2 cellular contexts compared by ENCODE assay signal in the genomic region with DNA sequence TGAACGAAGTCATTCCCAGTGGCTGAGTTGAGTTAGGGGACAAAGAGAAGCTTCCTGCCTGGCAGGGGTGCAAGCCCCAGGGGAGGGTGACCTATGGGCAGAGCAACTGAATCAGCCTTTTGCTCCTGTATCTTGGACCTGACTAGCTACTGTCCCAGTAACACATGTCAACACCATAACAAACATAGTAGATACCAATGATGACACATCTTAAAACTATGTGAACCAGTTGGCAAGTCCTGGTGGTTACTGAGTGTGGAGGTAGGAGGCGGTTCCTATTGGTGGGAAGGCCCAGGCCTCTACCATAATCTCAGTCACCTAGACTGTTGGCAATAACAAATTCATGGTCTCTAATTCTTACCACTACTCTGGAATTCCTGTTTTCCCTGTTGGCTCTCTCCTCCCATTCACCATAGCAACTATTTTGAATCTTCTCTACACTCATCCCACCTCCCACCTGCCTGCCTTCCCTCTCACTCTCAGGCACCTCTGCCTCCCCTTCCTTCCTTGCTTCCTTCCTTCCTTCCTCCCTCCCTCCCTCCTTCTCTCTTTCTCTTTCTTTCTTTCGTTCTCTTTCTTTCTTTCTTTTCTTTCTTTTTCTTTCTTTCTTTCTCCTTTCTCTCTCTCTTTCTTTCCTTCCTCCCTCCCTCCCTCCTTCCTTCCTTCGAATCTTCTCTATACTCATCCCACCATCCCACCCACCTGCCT.
TF ChIP-seq lines count a peak whose summit lies in the region.

No MANE protein-coding gene starts in this region.

TF ChIP-seq in K562, 482 proteins besides CTCF, POLR2A, EP300 and RAD21 (continued from another document and continues in another):
- TF ChIP-seq, protein P1, sequence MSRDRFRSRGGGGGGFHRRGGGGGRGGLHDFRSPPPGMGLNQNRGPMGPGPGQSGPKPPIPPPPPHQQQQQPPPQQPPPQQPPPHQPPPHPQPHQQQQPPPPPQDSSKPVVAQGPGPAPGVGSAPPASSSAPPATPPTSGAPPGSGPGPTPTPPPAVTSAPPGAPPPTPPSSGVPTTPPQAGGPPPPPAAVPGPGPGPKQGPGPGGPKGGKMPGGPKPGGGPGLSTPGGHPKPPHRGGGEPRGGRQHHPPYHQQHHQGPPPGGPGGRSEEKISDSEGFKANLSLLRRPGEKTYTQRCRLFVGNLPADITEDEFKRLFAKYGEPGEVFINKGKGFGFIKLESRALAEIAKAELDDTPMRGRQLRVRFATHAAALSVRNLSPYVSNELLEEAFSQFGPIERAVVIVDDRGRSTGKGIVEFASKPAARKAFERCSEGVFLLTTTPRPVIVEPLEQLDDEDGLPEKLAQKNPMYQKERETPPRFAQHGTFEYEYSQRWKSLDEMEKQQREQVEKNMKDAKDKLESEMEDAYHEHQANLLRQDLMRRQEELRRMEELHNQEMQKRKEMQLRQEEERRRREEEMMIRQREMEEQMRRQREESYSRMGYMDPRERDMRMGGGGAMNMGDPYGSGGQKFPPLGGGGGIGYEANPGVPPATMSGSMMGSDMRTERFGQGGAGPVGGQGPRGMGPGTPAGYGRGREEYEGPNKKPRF (IDR thresholded peaks at IDR 0.05; ENCODE audit: low read depth, low read length): no peak
- TF ChIP-seq, protein P2, sequence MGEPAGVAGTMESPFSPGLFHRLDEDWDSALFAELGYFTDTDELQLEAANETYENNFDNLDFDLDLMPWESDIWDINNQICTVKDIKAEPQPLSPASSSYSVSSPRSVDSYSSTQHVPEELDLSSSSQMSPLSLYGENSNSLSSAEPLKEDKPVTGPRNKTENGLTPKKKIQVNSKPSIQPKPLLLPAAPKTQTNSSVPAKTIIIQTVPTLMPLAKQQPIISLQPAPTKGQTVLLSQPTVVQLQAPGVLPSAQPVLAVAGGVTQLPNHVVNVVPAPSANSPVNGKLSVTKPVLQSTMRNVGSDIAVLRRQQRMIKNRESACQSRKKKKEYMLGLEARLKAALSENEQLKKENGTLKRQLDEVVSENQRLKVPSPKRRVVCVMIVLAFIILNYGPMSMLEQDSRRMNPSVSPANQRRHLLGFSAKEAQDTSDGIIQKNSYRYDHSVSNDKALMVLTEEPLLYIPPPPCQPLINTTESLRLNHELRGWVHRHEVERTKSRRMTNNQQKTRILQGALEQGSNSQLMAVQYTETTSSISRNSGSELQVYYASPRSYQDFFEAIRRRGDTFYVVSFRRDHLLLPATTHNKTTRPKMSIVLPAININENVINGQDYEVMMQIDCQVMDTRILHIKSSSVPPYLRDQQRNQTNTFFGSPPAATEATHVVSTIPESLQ (CRISPR knock-in tag; IDR thresholded peaks at IDR 0.05): no peak
- peak; percentile 25; the same call in 1 of the 2 replicates for TF ChIP-seq TSC22D4 (tag; IDR thresholded peaks at IDR 0.05)
- no peak for TF ChIP-seq MECOM (CRISPR knock-in tag; IDR thresholded peaks at IDR 0.05)
- TF ChIP-seq POLR2AphosphoS5 (IDR thresholded peaks at IDR 0.05; ENCODE audit: control insufficient read depth, insufficient read depth, low read depth, low read length): no peak
- peak; percentile 85 for TF ChIP-seq FOXJ2 (tag; IDR thresholded peaks at IDR 0.05)
- TF ChIP-seq, protein P3, sequence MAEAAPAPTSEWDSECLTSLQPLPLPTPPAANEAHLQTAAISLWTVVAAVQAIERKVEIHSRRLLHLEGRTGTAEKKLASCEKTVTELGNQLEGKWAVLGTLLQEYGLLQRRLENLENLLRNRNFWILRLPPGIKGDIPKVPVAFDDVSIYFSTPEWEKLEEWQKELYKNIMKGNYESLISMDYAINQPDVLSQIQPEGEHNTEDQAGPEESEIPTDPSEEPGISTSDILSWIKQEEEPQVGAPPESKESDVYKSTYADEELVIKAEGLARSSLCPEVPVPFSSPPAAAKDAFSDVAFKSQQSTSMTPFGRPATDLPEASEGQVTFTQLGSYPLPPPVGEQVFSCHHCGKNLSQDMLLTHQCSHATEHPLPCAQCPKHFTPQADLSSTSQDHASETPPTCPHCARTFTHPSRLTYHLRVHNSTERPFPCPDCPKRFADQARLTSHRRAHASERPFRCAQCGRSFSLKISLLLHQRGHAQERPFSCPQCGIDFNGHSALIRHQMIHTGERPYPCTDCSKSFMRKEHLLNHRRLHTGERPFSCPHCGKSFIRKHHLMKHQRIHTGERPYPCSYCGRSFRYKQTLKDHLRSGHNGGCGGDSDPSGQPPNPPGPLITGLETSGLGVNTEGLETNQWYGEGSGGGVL (CRISPR knock-in tag; IDR thresholded peaks at IDR 0.05): no peak
- TF ChIP-seq, protein P4, sequence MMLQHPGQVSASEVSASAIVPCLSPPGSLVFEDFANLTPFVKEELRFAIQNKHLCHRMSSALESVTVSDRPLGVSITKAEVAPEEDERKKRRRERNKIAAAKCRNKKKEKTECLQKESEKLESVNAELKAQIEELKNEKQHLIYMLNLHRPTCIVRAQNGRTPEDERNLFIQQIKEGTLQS (IDR thresholded peaks at IDR 0.05): peak; percentile 66; the same call in 1 of the 2 replicates
- TF ChIP-seq, protein P4 (CRISPR knock-in tag; conservative IDR thresholded peaks at IDR 0.05): no peak
- TF ChIP-seq DACH1 (IDR thresholded peaks at IDR 0.05; ENCODE audit: partially characterized antibody): no peak
- TF ChIP-seq CEBPG (CRISPR knock-in tag; IDR thresholded peaks at IDR 0.05): no peak
- TF ChIP-seq CEBPG (tag; conservative IDR thresholded peaks at IDR 0.05 in 1 of 2, IDR thresholded peaks at IDR 0.05 in 1 of 2): 0 out of 4 replicates have a peak, but pooled peaks of 1 of the 2 experiments have one; percentile 17
- no peak for TF ChIP-seq ZNF644 (tag; IDR thresholded peaks at IDR 0.05; ENCODE audit: low read depth)
- TF ChIP-seq, protein P5, sequence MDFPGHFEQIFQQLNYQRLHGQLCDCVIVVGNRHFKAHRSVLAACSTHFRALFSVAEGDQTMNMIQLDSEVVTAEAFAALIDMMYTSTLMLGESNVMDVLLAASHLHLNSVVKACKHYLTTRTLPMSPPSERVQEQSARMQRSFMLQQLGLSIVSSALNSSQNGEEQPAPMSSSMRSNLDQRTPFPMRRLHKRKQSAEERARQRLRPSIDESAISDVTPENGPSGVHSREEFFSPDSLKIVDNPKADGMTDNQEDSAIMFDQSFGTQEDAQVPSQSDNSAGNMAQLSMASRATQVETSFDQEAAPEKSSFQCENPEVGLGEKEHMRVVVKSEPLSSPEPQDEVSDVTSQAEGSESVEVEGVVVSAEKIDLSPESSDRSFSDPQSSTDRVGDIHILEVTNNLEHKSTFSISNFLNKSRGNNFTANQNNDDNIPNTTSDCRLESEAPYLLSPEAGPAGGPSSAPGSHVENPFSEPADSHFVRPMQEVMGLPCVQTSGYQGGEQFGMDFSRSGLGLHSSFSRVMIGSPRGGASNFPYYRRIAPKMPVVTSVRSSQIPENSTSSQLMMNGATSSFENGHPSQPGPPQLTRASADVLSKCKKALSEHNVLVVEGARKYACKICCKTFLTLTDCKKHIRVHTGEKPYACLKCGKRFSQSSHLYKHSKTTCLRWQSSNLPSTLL (IDR thresholded peaks at IDR 0.05): no peak
- TF ChIP-seq CREM (IDR thresholded peaks at IDR 0.05; ENCODE audit: low read depth): no peak
- no peak for TF ChIP-seq KAT7 (CRISPR knock-in tag; IDR thresholded peaks at IDR 0.05; ENCODE audit: borderline replicate concordance)
- TF ChIP-seq PHF8 (IDR thresholded peaks at IDR 0.05; ENCODE audit: borderline replicate concordance, low read length): no peak

TF ChIP-seq in liver, 16 proteins besides CTCF, POLR2A, EP300 and RAD21 (continued from another document):
- TF ChIP-seq, protein P6, sequence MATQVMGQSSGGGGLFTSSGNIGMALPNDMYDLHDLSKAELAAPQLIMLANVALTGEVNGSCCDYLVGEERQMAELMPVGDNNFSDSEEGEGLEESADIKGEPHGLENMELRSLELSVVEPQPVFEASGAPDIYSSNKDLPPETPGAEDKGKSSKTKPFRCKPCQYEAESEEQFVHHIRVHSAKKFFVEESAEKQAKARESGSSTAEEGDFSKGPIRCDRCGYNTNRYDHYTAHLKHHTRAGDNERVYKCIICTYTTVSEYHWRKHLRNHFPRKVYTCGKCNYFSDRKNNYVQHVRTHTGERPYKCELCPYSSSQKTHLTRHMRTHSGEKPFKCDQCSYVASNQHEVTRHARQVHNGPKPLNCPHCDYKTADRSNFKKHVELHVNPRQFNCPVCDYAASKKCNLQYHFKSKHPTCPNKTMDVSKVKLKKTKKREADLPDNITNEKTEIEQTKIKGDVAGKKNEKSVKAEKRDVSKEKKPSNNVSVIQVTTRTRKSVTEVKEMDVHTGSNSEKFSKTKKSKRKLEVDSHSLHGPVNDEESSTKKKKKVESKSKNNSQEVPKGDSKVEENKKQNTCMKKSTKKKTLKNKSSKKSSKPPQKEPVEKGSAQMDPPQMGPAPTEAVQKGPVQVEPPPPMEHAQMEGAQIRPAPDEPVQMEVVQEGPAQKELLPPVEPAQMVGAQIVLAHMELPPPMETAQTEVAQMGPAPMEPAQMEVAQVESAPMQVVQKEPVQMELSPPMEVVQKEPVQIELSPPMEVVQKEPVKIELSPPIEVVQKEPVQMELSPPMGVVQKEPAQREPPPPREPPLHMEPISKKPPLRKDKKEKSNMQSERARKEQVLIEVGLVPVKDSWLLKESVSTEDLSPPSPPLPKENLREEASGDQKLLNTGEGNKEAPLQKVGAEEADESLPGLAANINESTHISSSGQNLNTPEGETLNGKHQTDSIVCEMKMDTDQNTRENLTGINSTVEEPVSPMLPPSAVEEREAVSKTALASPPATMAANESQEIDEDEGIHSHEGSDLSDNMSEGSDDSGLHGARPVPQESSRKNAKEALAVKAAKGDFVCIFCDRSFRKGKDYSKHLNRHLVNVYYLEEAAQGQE (IDR thresholded peaks at IDR 0.05): peak; percentile 50
- TF ChIP-seq FOXA2 (IDR thresholded peaks at IDR 0.05): peak; percentile 69
- TF ChIP-seq, protein P4 (IDR thresholded peaks at IDR 0.05): peak; percentile 94
- TF ChIP-seq GABPA (IDR thresholded peaks at IDR 0.05 in 1 of 2, conservative IDR thresholded peaks at IDR 0.05 in 1 of 2): no peak
- no peak for TF ChIP-seq FOXA1 (IDR thresholded peaks at IDR 0.05)
- TF ChIP-seq, protein P7, sequence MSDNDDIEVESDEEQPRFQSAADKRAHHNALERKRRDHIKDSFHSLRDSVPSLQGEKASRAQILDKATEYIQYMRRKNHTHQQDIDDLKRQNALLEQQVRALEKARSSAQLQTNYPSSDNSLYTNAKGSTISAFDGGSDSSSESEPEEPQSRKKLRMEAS (IDR thresholded peaks at IDR 0.05): peak; percentile 78
- TF ChIP-seq, protein P8, sequence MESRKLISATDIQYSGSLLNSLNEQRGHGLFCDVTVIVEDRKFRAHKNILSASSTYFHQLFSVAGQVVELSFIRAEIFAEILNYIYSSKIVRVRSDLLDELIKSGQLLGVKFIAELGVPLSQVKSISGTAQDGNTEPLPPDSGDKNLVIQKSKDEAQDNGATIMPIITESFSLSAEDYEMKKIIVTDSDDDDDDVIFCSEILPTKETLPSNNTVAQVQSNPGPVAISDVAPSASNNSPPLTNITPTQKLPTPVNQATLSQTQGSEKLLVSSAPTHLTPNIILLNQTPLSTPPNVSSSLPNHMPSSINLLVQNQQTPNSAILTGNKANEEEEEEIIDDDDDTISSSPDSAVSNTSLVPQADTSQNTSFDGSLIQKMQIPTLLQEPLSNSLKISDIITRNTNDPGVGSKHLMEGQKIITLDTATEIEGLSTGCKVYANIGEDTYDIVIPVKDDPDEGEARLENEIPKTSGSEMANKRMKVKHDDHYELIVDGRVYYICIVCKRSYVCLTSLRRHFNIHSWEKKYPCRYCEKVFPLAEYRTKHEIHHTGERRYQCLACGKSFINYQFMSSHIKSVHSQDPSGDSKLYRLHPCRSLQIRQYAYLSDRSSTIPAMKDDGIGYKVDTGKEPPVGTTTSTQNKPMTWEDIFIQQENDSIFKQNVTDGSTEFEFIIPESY (IDR thresholded peaks at IDR 0.05): peak; percentile 55
- TF ChIP-seq RXRA (IDR thresholded peaks at IDR 0.05): peak; percentile 81 to 96
